In genomic region chr2:237432484-237433092, GRCh38 we compare ENCODE assay signal across 8 cellular contexts. TPM values are rescaled to one million over a fixed set of nuclear protein-coding genes. Genes with fewer than 3 reads are reported as not detected.
DNase-seq lines count a peak whose midpoint lies in the region; ATAC-seq and TF ChIP-seq lines count a peak whose summit lies in the region.

No MANE protein-coding gene starts in this region.

- peaks cover 2% of the 10 kb centered on the region for H3K79me2 ChIP-seq in trophoblast cell (ENCODE audit: control insufficient read depth, insufficient read depth, low read length, poor library complexity)

- no peaks in the 10 kb centered on the region for H3K9me3 ChIP-seq in CD4-positive, alpha-beta T cell (ENCODE audit: control insufficient read depth, low read length)
- no peaks in the 10 kb centered on the region for H3K9me3 ChIP-seq in trophoblast cell (ENCODE audit: insufficient read depth, low read depth, low read length)
- no peaks in the 10 kb centered on the region for H3K9me3 ChIP-seq in colonic mucosa

- H4K8ac ChIP-seq in trophoblast cell (ENCODE audit: low read depth, low read length): peak overlapping the region; percentile 55

- H2BK5ac ChIP-seq in trophoblast cell (ENCODE audit: low read depth, low read length, poor library complexity): peak overlapping the region; percentile 15

- H3K27me3 Mint-ChIP-seq in CD4-positive, alpha-beta T cell: no peaks in the 10 kb centered on the region

- H3K36me3 ChIP-seq in brain microvascular endothelial cell (replicated peaks) (no peaks in the 10 kb centered on the region), trophoblast cell (ENCODE audit: control insufficient read depth in 1 of 2, insufficient read depth in 2 of 2, low read length in 2 of 2) (no peaks in the 10 kb centered on the region), colonic mucosa (no peaks in the 10 kb centered on the region)

- ATAC-seq in CD4-positive, alpha-beta T cell (ENCODE audit: poor library complexity): peak; percentile 65
- no peak for ATAC-seq in GM18867 (IDR thresholded peaks at IDR 0.05; ENCODE audit: unreplicated experiment)

- H3K4me1 ChIP-seq in trophoblast cell (ENCODE audit: control insufficient read depth in 1 of 2, insufficient read depth in 2 of 2, low read length in 2 of 2) (peaks cover 21 to 27% of the 10 kb centered on the region in 2 experiments), colonic mucosa (peaks cover 9% of the 10 kb centered on the region)

- DNase-seq in CD4-positive, alpha-beta T cell: peak; percentile 41 to 81 (median 72)
- DNase-seq in T1000 (lab: John Stamatoyannopoulos, UW) (peak; percentile 94), brain microvascular endothelial cell (peak; percentile 95), trophoblast cell (no peak), cortex of kidney (lab: John Stamatoyannopoulos, UW) (no peak), GM13977 (ENCODE audit: low spot score) (no peak), colonic mucosa (no peak)

- H3K27ac ChIP-seq in CD4-positive, alpha-beta T cell (ENCODE audit: low read depth, low read length): peak overlapping the region; percentile 54
- H3K27ac ChIP-seq in brain microvascular endothelial cell: peak overlapping the region; percentile 99
- peak overlapping the region; percentile 52 for H3K27ac ChIP-seq in trophoblast cell (ENCODE audit: low read depth, low read length)
- no peak overlapping the region for H3K27ac ChIP-seq in colonic mucosa

- H3K27ac Mint-ChIP-seq in CD4-positive, alpha-beta T cell: peak overlapping the region; percentile 83

- WGBS in trophoblast cell (ENCODE audit: extremely low coverage, insufficient coverage, insufficient read length): no CpG with 5 or more reads among the region's 17 CpGs

- no peak overlapping the region for H2AK5ac ChIP-seq in trophoblast cell (ENCODE audit: low read length)

- peak overlapping the region; percentile 39 for H2BK12ac ChIP-seq in trophoblast cell (ENCODE audit: low read length)

- peak overlapping the region; percentile 41 for H3K14ac ChIP-seq in trophoblast cell (ENCODE audit: low read length)

- H3K4me3 ChIP-seq in brain microvascular endothelial cell (ENCODE audit: low read depth, low read length): peak overlapping the region; percentile 63
- no peak overlapping the region for H3K4me3 ChIP-seq in trophoblast cell (ENCODE audit: low read depth, low read length)
- H3K4me3 ChIP-seq in colonic mucosa: no peak overlapping the region

- H3K4me3 Mint-ChIP-seq in CD4-positive, alpha-beta T cell: peak overlapping the region; percentile 84

- no peak overlapping the region for H3K4me2 ChIP-seq in trophoblast cell (ENCODE audit: low read length)

- TF ChIP-seq CTCF in CD4-positive, alpha-beta T cell (IDR thresholded peaks at IDR 0.05): no peak
- TF ChIP-seq CTCF in brain microvascular endothelial cell (IDR thresholded peaks at IDR 0.05; ENCODE audit: low read depth, low read length, missing control alignments) (peak; percentile 65), GM13977 (IDR thresholded peaks at IDR 0.05; ENCODE audit: extremely low read depth, insufficient read depth, missing control alignments) (no peak), colonic mucosa (IDR thresholded peaks at IDR 0.05) (no peak)

- peak overlapping the region; percentile 67 for H4K91ac ChIP-seq in trophoblast cell (ENCODE audit: low read depth, low read length)

- H4K12ac ChIP-seq in trophoblast cell (ENCODE audit: low read depth, low read length): no peak overlapping the region

- no peak overlapping the region for H3K23ac ChIP-seq in trophoblast cell (ENCODE audit: low read length)

- POLR2A ChIA-PET in CD4-positive, alpha-beta T cell (lab: Charles Lee): interaction anchor here (0.6 to 2.1 kb wide), 5 partner anchors 8 to 43 kb away, joined by 3 to 7 read pairs (median 3); no protein-coding TSS in a partner anchor

- peak overlapping the region; percentile 35 for H2BK120ac ChIP-seq in trophoblast cell (ENCODE audit: insufficient read depth, low read length, poor library complexity)

- in situ Hi-C loops in brain microvascular endothelial cell (cut with HindIII; ENCODE audit: low pct_ligation_motif_present, low sequenced_read_pairs): no loop called here
- in situ Hi-C loops in GM13977 (cut with MboI; ENCODE audit: low pct_unique_long_range_greater_than_20kb, low sequenced_read_pairs, unreplicated experiment): no loop called here

- H2AFZ ChIP-seq in trophoblast cell (ENCODE audit: insufficient read depth, low read length, poor library complexity): no peak overlapping the region

- no peak overlapping the region for H3K9ac ChIP-seq in trophoblast cell (ENCODE audit: low read length)
- H3K9ac ChIP-seq in colonic mucosa (ENCODE audit: low read depth in 2 of 2, low read length in 2 of 2): no peak overlapping the region

- H3K79me1 ChIP-seq in trophoblast cell (ENCODE audit: low read length): peaks cover 17% of the 10 kb centered on the region

- CTCF ChIA-PET in CD4-positive, alpha-beta T cell (lab: Charles Lee): interaction anchor here (4.1 to 5.2 kb wide), 2 partner anchors 11 to 43 kb away, joined by 21 to 47 read pairs; no protein-coding TSS in a partner anchor

- H3K27me3 ChIP-seq in CD4-positive, alpha-beta T cell (ENCODE audit: control insufficient read depth, insufficient read depth, low read length): no peaks in the 10 kb centered on the region
- H3K27me3 ChIP-seq in brain microvascular endothelial cell (replicated peaks) (no peaks in the 10 kb centered on the region), trophoblast cell (ENCODE audit: insufficient read depth, low read length) (no peaks in the 10 kb centered on the region), colonic mucosa (no peaks in the 10 kb centered on the region)

- intact Hi-C loops in CD4-positive, alpha-beta T cell (cut with DNase I, micrococcal nuclease): loop anchor here in 1 of 2 experiments (10.0 kb wide), 1 partner anchor 242 kb away; no protein-coding TSS in a partner anchor
- intact Hi-C loops in colonic mucosa (cut with DNase I): no loop called here

- H3K4me1 Mint-ChIP-seq in CD4-positive, alpha-beta T cell (ENCODE audit: low read depth): peaks cover 91% of the 10 kb centered on the region

- peak overlapping the region; percentile 15 for H3K18ac ChIP-seq in trophoblast cell (ENCODE audit: low read length)

- H3K9me3 Mint-ChIP-seq in CD4-positive, alpha-beta T cell: no peaks in the 10 kb centered on the region

- no peak overlapping the region for H3K4ac ChIP-seq in trophoblast cell (ENCODE audit: low read depth, low read length)

- no peaks in the 10 kb centered on the region for H3K36me3 Mint-ChIP-seq in CD4-positive, alpha-beta T cell (ENCODE audit: low read depth)

RNA-seq across cellular contexts. Expression of gene COL6A3, which starts 18.6 kb away (rescaled TPM):
- total RNA-seq in CD4-positive, alpha-beta T cell: 1 to 10 TPM; 1.3 TPM
- polyA plus RNA-seq in trophoblast cell (2013): 81.7 and 90.1 TPM in 2 replicates
- total RNA-seq in colonic mucosa: 10 to 100 TPM; 28.4 to 80.9 TPM

RNA-seq across cellular contexts. Expression of gene MLPH, which starts 54.5 kb away (rescaled TPM):
- total RNA-seq in CD4-positive, alpha-beta T cell: under 1 TPM in 1 of 2 experiments, not detected in 1; 0.39 TPM
- 3.8 and 4.1 TPM in 2 replicates for polyA plus RNA-seq in trophoblast cell (2013)
- total RNA-seq in colonic mucosa: 100 to 1,000 TPM in 1 of 2 donors, 10 to 100 TPM in 1; 87.9 to 111 TPM

Comparison
In these comparisons a context has a peak if more than half of its experiments do, and no peak if none do; other contexts are left out.
1. DNase-seq: peak in CD4-positive, alpha-beta T cell (10 of 10), T1000 (single experiment) and brain microvascular endothelial cell (single experiment); none in trophoblast cell (0 of 2), cortex of kidney (single experiment), GM13977 (single experiment) and colonic mucosa (single experiment).
2. RNA of gene COL6A3, which starts 18.6 kb away (total RNA-seq): 28.4 to 80.9 TPM in colonic mucosa; 1.3 TPM in CD4-positive, alpha-beta T cell; every median in the first group is over 10 times any median in the second.
3. RNA of gene MLPH, which starts 54.5 kb away (total RNA-seq): 87.9 to 111 TPM in colonic mucosa; 0.39 TPM in CD4-positive, alpha-beta T cell; every median in the first group is over 10 times any median in the second.